ENCODE assay signal across 8 cellular contexts in the genomic region with DNA sequence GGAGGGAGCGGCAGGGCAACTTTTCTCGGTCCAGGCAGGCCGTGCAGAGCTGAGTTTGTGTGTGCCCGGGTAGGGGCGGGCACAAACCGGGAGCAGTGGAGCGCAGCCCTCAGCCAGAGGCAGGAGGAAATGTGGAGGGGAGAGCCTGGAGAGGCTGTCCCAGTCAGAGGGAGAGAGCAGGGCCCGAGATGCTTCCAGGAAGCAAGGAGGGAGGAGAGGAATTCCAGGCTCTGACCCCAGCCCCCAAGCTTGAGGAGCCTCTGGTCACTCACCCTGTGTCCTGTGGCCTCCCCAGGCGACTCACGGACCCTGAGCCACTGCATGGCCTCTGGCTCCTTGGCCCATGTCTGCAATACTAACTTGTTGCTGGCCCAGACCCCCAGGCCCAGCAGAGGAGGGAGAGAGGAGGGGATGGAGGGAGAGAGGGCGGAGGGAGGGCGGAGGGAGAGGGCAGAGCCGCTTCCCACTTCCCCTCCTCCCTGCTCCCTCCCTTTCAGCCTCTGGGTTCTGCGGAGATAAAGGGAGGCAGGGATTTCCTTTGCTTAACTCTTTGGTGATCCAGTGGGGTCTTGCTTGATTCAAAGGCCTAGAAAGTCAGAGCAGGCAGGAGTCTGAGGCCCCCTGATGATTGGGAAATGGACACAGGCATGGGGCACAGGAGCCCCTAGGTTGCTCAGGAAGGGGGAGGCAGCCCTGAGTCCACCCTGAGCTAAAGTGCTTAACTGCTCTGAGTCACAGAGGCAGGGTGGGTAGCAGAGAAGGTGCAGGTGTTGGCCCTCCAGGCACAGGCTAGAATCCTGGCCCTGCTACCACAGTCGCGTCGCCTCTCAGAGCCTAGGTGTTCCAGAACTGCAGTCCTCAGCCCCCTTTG. TPM values are rescaled to one million over a fixed set of nuclear protein-coding genes. Genes with fewer than 3 reads are reported as not detected.
DNase-seq lines count a peak whose midpoint lies in the region; ATAC-seq and TF ChIP-seq lines count a peak whose summit lies in the region.

A gene (minus strand): TSS at position 357 of the 871 bp plus-strand sequence. CDS start 34 bp downstream, at position 323.

- DNase-seq in GM23248: peak; percentile 43
- peak; percentile 55 for DNase-seq in WERI-Rb-1
- peak; percentile 72 to 87 for DNase-seq in cardiac muscle cell (ENCODE audit: low read depth in 1 of 2, low spot score in 1 of 2)
- no peak for DNase-seq in activated CD4-positive, CD25-positive, alpha-beta regulatory T cell treated with anti-CD3 and anti-CD28 coated beads, Interleukin-2, amount 50 U/mL, for 72 hours

- in situ Hi-C loops in GM23248 (cut with MboI): no loop called here

- H4K20me1 ChIP-seq in GM23248 (ENCODE audit: insufficient read depth): no peaks in the 10 kb centered on the region

- H3F3A ChIP-seq in GM23248 (ENCODE audit: insufficient read depth): peaks cover 30% of the 10 kb centered on the region

- no peaks in the 10 kb centered on the region for H3K9me2 ChIP-seq in GM23248 (ENCODE audit: insufficient read depth)

- no peaks in the 10 kb centered on the region for H3K27me3 ChIP-seq in GM23248 (replicated peaks; ENCODE audit: insufficient read depth)
- no peaks in the 10 kb centered on the region for H3K27me3 ChIP-seq in WERI-Rb-1 (ENCODE audit: insufficient read depth, low read depth, severe bottlenecking)
- no peaks in the 10 kb centered on the region for H3K27me3 ChIP-seq in cardiac muscle cell
- no peaks in the 10 kb centered on the region for H3K27me3 ChIP-seq in rectal smooth muscle tissue (ENCODE audit: control insufficient read depth, insufficient read depth, low read length)

- TF ChIP-seq CTCF in WERI-Rb-1 (IDR thresholded peaks at IDR 0.05; ENCODE audit: low read depth, low read length) (no peak), cardiac muscle cell (IDR thresholded peaks at IDR 0.05; ENCODE audit: low read depth, low read length) (no peak)

- ATAC-seq in HG03354 (IDR thresholded peaks at IDR 0.05; ENCODE audit: poor library complexity, severe bottlenecking, unreplicated experiment) (no peak), HG03439 (IDR thresholded peaks at IDR 0.05; ENCODE audit: unreplicated experiment) (no peak), HG02852 (IDR thresholded peaks at IDR 0.05; ENCODE audit: unreplicated experiment) (no peak)

- H3K79me2 ChIP-seq in GM23248 (ENCODE audit: insufficient read depth): no peaks in the 10 kb centered on the region

- H3K9me3 ChIP-seq in GM23248 (ENCODE audit: low read depth) (no peaks in the 10 kb centered on the region), WERI-Rb-1 (ENCODE audit: severe bottlenecking) (no peaks in the 10 kb centered on the region), cardiac muscle cell (ENCODE audit: low read depth) (no peaks in the 10 kb centered on the region)

- peak within 1 kb of the TSS; percentile 87 for H2AFZ ChIP-seq in GM23248

- 9 to 17% methylated on average over 11 to 17 of the region's 17 CpGs for WGBS in GM23248 (ENCODE audit: low coverage in 1 of 2, low lambda C conversion rate in 2 of 2, missing lambda C conversion rate in 2 of 2), 2 experiments

- H3K4me2 ChIP-seq in GM23248 (ENCODE audit: unreplicated experiment): peak within 1 kb of the TSS; percentile 63

- peak within 1 kb of the TSS; percentile 78 for H3K9ac ChIP-seq in GM23248
- no peak within 1 kb of the TSS for H3K9ac ChIP-seq in rectal smooth muscle tissue (ENCODE audit: low read length)

- H3K4me1 ChIP-seq in GM23248 (ENCODE audit: insufficient read depth): peaks cover 38% of the 10 kb centered on the region
- H3K4me1 ChIP-seq in cardiac muscle cell (ENCODE audit: low read depth): peaks cover 35% of the 10 kb centered on the region
- peaks cover 27% of the 10 kb centered on the region for H3K4me1 ChIP-seq in rectal smooth muscle tissue (ENCODE audit: control insufficient read depth, insufficient read depth, low read length)

- no peaks in the 10 kb centered on the region for H3K36me3 ChIP-seq in GM23248 (ENCODE audit: low read depth)
- H3K36me3 ChIP-seq in WERI-Rb-1: no peaks in the 10 kb centered on the region
- no peaks in the 10 kb centered on the region for H3K36me3 ChIP-seq in cardiac muscle cell
- no peaks in the 10 kb centered on the region for H3K36me3 ChIP-seq in rectal smooth muscle tissue (ENCODE audit: control insufficient read depth, insufficient read depth, low read length)

- H3K4me3 ChIP-seq in GM23248 (peak within 1 kb of the TSS; percentile 62), WERI-Rb-1 (ENCODE audit: low read depth, low read length) (peak within 1 kb of the TSS; percentile 12), cardiac muscle cell (peak within 1 kb of the TSS; percentile 7), rectal smooth muscle tissue (ENCODE audit: low read length) (peak within 1 kb of the TSS; percentile 73)

- H3K27ac ChIP-seq in GM23248: peak within 1 kb of the TSS; percentile 72
- H3K27ac ChIP-seq in WERI-Rb-1: peak within 1 kb of the TSS; percentile 58
- H3K27ac ChIP-seq in cardiac muscle cell: peak within 1 kb of the TSS; percentile 87
- H3K27ac ChIP-seq in rectal smooth muscle tissue (ENCODE audit: low read depth, low read length): peak within 1 kb of the TSS; percentile 81

RNA-seq across cellular contexts. Expression of the gene that starts here (rescaled TPM):
- 3.4 and 4.0 TPM in 2 replicates for total RNA-seq in GM23248 (2014; rRNA removed; shearing (Covaris generic))
- 8.9 and 9.8 TPM in 2 replicates for polyA plus RNA-seq in GM23248 (2016; fragmentation: Nextera tagmentation; extraction: Ambion mirVana)
- total RNA-seq in cardiac muscle cell: 9.8 and 16.4 TPM in 2 replicates
- polyA plus RNA-seq in cardiac muscle cell: 6.4 and 10.4 TPM in 2 replicates

Comparison
In these comparisons a context has a peak if more than half of its experiments do, and no peak if none do; other contexts are left out.
1. H3K4me3 ChIP-seq: peak in every context shown above with its lines; median percentile 73 in rectal smooth muscle tissue; 62 in GM23248; 12 in WERI-Rb-1; 7 in cardiac muscle cell.